Comparison of ENCODE assay signal across 11 cellular contexts in the genomic region with DNA sequence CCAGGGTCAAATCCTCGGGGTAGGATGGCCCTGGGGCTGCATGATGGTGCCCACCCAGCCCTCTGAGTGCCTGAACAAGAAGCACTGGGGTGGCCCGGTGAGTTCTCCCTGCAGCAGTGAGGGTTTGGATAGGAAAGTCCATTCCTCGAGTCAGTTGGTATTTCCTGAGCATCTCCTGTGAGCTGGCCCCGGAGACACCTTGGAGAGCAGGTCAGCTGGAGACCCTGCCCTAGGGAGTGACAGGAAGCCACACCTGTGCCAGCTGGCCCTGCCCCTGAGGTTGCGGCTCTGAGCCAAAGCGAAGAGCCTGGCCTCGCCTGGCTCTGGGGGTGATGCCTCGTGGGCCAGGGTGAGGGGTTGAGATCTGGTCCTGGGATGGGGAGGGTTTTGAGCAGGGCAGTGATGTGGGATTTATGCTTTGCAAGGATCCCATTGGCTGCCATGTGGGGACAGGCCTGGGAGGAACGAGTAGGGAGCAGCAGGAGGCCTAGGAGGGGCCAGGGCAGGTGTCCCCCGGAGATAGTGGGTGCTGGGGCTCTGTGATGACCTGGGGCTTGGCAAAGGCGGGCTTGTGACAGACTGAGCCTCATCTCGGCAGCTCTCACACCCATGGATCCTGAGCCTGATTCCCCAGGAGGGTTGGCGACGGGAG. TPM values are rescaled to one million over a fixed set of nuclear protein-coding genes. Genes with fewer than 3 reads are reported as not detected.
DNase-seq lines count a peak whose midpoint lies in the region; ATAC-seq and TF ChIP-seq lines count a peak whose summit lies in the region.
"Had no signal": no experiment of that assay in that cellular context is flagged by ENCODE, and none has a peak within 500 bp of the region (broad histone marks: within the 10 kb centered on the region; RNA-seq: fewer than 3 reads in every experiment).

No MANE protein-coding gene starts in this region.

- H3K4me2 ChIP-seq in OCI-LY1 (ENCODE audit: low read length) (peak overlapping the region; percentile 75; the same call in 1 of the 2 replicates), osteoblast (ENCODE audit: insufficient read depth, low read length) (no peak overlapping the region)

- no peak overlapping the region for H2AFZ ChIP-seq in OCI-LY1 (ENCODE audit: low read length)
- no peak overlapping the region for H2AFZ ChIP-seq in osteoblast (ENCODE audit: low read length)

- POLR2A ChIA-PET in CD8-positive, alpha-beta T cell (lab: Charles Lee): interaction anchor here (0.6 to 1.6 kb wide), 4 partner anchors 17 to 155 kb away, joined by 3 to 5 read pairs (median 5); a partner anchor contains a TSS

- peak overlapping the region; percentile 82 for H3K4me3 ChIP-seq in CD8-positive, alpha-beta T cell (ENCODE audit: low read depth, low read length)
- no peak overlapping the region for H3K4me3 ChIP-seq in OCI-LY1 (ENCODE audit: low read depth, low read length, poor library complexity, severe bottlenecking)
- H3K4me3 ChIP-seq in osteoblast (ENCODE audit: insufficient read depth, low read length): no peak overlapping the region

- no peaks in the 10 kb centered on the region for H3K36me3 ChIP-seq in CD8-positive, alpha-beta T cell (ENCODE audit: insufficient read depth, low read length)
- H3K36me3 ChIP-seq in OCI-LY1 (ENCODE audit: insufficient read depth, low read length): no peaks in the 10 kb centered on the region
- H3K36me3 ChIP-seq in osteoblast (ENCODE audit: insufficient read depth, low read length): no peaks in the 10 kb centered on the region

- H3F3A ChIP-seq in OCI-LY1 (ENCODE audit: insufficient read depth, low read length): no peaks in the 10 kb centered on the region

- no peak for ATAC-seq in CD8-positive, alpha-beta T cell
- no peak for ATAC-seq in central memory CD8-positive, alpha-beta T cell (replicated peaks; ENCODE audit: extremely low read depth, poor library complexity, severe bottlenecking)
- ATAC-seq in GM18861 (IDR thresholded peaks at IDR 0.05; ENCODE audit: unreplicated experiment) (no peak), GM21381 (IDR thresholded peaks at IDR 0.05; ENCODE audit: unreplicated experiment) (no peak)

- H3K4me1 ChIP-seq in CD8-positive, alpha-beta T cell (ENCODE audit: insufficient read depth, low read length): peaks cover 34% of the 10 kb centered on the region
- H3K4me1 ChIP-seq in OCI-LY1 (ENCODE audit: insufficient read depth, low read length, severe bottlenecking) (peaks cover 24% of the 10 kb centered on the region), osteoblast (ENCODE audit: insufficient read depth, low read length) (peaks cover 12% of the 10 kb centered on the region)

- H3K9me3 Mint-ChIP-seq in CD8-positive, alpha-beta T cell: no peaks in the 10 kb centered on the region
- no peaks in the 10 kb centered on the region for H3K9me3 Mint-ChIP-seq in central memory CD8-positive, alpha-beta T cell

- no peaks in the 10 kb centered on the region for H3K9me2 ChIP-seq in OCI-LY1 (ENCODE audit: low read depth, low read length)

- no peaks in the 10 kb centered on the region for H3K27me3 ChIP-seq in CD8-positive, alpha-beta T cell (ENCODE audit: insufficient read depth, low read length)
- H3K27me3 ChIP-seq in OCI-LY1 (ENCODE audit: insufficient read depth, low read length): 0 out of 2 replicates have a peak, but pooled peaks cover 3% of the 10 kb centered on the region
- H3K27me3 ChIP-seq in osteoblast (ENCODE audit: insufficient read depth, low read length): no peaks in the 10 kb centered on the region

- peak overlapping the region; percentile 89 for H3K27ac Mint-ChIP-seq in CD8-positive, alpha-beta T cell
- peak overlapping the region; percentile 64 for H3K27ac Mint-ChIP-seq in central memory CD8-positive, alpha-beta T cell (ENCODE audit: low read depth)

- H4K20me1 ChIP-seq in OCI-LY1 (ENCODE audit: insufficient read depth, low read length) (no peaks in the 10 kb centered on the region), osteoblast (ENCODE audit: insufficient read depth, low read length) (peaks cover 74% of the 10 kb centered on the region)

- H3K27me3 Mint-ChIP-seq in CD8-positive, alpha-beta T cell (ENCODE audit: low read depth): no peaks in the 10 kb centered on the region
- H3K27me3 Mint-ChIP-seq in central memory CD8-positive, alpha-beta T cell: no peaks in the 10 kb centered on the region

- H3K27ac ChIP-seq in CD8-positive, alpha-beta T cell (ENCODE audit: low read depth, low read length): peak overlapping the region; percentile 59
- peak overlapping the region; percentile 80 for H3K27ac ChIP-seq in OCI-LY1 (ENCODE audit: low read depth, low read length, poor library complexity, severe bottlenecking)
- no peak overlapping the region for H3K27ac ChIP-seq in osteoblast (ENCODE audit: low read depth, low read length)

- H3K4me3 Mint-ChIP-seq in CD8-positive, alpha-beta T cell: peak overlapping the region; percentile 88
- H3K4me3 Mint-ChIP-seq in central memory CD8-positive, alpha-beta T cell: peak overlapping the region; percentile 83

- intact Hi-C loops in CD8-positive, alpha-beta T cell (cut with DNase I, micrococcal nuclease): loop anchor here (1.0 to 5.0 kb wide), 4 partner anchors 15 to 133 kb away; a partner anchor contains a TSS

- no peak for DNase-seq in CD8-positive, alpha-beta T cell
- no peak for DNase-seq in central memory CD8-positive, alpha-beta T cell (ENCODE audit: low spot score in 2 of 2)
- DNase-seq in osteoblast (ENCODE audit: insufficient read length, low spot score, missing footprints) (peak; percentile 74), activated gamma-delta T cell treated with Interleukin-2 at 50 U/mL for 16 hours (no peak), NCI-H446 (lab: John Stamatoyannopoulos, UW) (no peak)
- DNase-seq: activated gamma-delta T cell, NCI-H526 treated with DMSO at 0.1 percent for 48 hours, T-helper 9 cell had no signal

- no peaks in the 10 kb centered on the region for H3K79me2 ChIP-seq in OCI-LY1 (ENCODE audit: insufficient read depth, low read length)
- H3K79me2 ChIP-seq in osteoblast (ENCODE audit: insufficient read depth, low read length): peaks cover 68% of the 10 kb centered on the region

- peaks cover 3% of the 10 kb centered on the region for H3K36me3 Mint-ChIP-seq in CD8-positive, alpha-beta T cell
- peaks cover 10% of the 10 kb centered on the region for H3K36me3 Mint-ChIP-seq in central memory CD8-positive, alpha-beta T cell (ENCODE audit: insufficient read depth)

- peaks cover 36% of the 10 kb centered on the region for H3K4me1 Mint-ChIP-seq in CD8-positive, alpha-beta T cell (ENCODE audit: low read depth)
- H3K4me1 Mint-ChIP-seq in central memory CD8-positive, alpha-beta T cell: peaks cover 33% of the 10 kb centered on the region

- H3K9me3 ChIP-seq in CD8-positive, alpha-beta T cell (ENCODE audit: low read length): no peaks in the 10 kb centered on the region
- no peaks in the 10 kb centered on the region for H3K9me3 ChIP-seq in OCI-LY1 (ENCODE audit: low read length)
- H3K9me3 ChIP-seq in osteoblast (ENCODE audit: low read depth, low read length): no peaks in the 10 kb centered on the region

- CTCF ChIA-PET in CD8-positive, alpha-beta T cell (lab: Charles Lee): interaction anchor here (0.7 kb wide), 1 partner anchor 195 kb away, joined by 3 read pairs; no protein-coding TSS in a partner anchor

- H3K9ac ChIP-seq in OCI-LY1 (ENCODE audit: low read length): no peak overlapping the region

- no peak for TF ChIP-seq CTCF in CD8-positive, alpha-beta T cell (IDR thresholded peaks at IDR 0.05)
- TF ChIP-seq CTCF in OCI-LY1 (IDR thresholded peaks at IDR 0.05; ENCODE audit: low read length) (no peak), osteoblast (IDR thresholded peaks at IDR 0.05; ENCODE audit: extremely low read depth, low read depth, low read length) (no peak)

RNA-seq across cellular contexts. Expression of a gene that starts 16.0 kb away (rescaled TPM):
- total RNA-seq in CD8-positive, alpha-beta T cell: 1 to 10 TPM; 7.1 to 7.5 TPM
- total RNA-seq in osteoblast: 3.8 and 4.0 TPM in 2 replicates
